ENCODE assay signal across 1 cellular context in the genomic region with DNA sequence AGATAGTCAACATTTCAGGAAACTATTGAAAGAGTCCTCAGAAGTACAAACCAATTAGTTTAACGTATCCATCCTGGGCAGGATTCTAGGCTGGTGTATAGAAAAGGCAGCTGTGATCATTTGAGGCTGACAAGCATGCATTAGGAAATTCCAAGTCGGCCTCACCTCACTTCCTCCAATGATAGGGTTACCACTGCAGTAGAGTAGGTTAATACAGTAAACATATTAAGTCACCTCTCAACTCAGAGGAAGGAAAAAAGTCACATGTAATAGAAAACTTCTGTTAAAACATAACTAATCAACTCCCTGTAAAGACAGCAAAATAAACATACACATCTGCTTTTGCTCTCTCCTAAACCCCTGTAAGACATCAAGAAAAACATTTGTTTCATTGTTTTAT.
TF ChIP-seq lines count a peak whose summit lies in the region.

No MANE protein-coding gene starts in this region.

TF ChIP-seq in K562, 482 proteins besides CTCF, POLR2A, EP300 and RAD21:
- TF ChIP-seq SUPT5H (IDR thresholded peaks at IDR 0.05), result no peak
- no peak for TF ChIP-seq CBFA2T2 (conservative IDR thresholded peaks at IDR 0.05)
- TF ChIP-seq, protein P1, sequence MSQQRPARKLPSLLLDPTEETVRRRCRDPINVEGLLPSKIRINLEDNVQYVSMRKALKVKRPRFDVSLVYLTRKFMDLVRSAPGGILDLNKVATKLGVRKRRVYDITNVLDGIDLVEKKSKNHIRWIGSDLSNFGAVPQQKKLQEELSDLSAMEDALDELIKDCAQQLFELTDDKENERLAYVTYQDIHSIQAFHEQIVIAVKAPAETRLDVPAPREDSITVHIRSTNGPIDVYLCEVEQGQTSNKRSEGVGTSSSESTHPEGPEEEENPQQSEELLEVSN (IDR thresholded peaks at IDR 0.05; ENCODE audit: borderline replicate concordance in 1 of 2, extremely low read depth in 1 of 2, insufficient read depth in 1 of 2, insufficient read length in 1 of 2, low read depth in 1 of 2, low read length in 1 of 2, poor library complexity in 1 of 2, severe bottlenecking in 1 of 2), result no peak
- no peak for TF ChIP-seq MAFG (tag; conservative IDR thresholded peaks at IDR 0.05)
- TF ChIP-seq CREBBP (IDR thresholded peaks at IDR 0.05; ENCODE audit: low read depth, low read length), result no peak
- no peak for TF ChIP-seq ZNF766 (CRISPR knock-in tag; conservative IDR thresholded peaks at IDR 0.05)
- TF ChIP-seq ZNF589 (CRISPR knock-in tag; IDR thresholded peaks at IDR 0.05; ENCODE audit: low read depth), result no peak
- TF ChIP-seq, protein P2, sequence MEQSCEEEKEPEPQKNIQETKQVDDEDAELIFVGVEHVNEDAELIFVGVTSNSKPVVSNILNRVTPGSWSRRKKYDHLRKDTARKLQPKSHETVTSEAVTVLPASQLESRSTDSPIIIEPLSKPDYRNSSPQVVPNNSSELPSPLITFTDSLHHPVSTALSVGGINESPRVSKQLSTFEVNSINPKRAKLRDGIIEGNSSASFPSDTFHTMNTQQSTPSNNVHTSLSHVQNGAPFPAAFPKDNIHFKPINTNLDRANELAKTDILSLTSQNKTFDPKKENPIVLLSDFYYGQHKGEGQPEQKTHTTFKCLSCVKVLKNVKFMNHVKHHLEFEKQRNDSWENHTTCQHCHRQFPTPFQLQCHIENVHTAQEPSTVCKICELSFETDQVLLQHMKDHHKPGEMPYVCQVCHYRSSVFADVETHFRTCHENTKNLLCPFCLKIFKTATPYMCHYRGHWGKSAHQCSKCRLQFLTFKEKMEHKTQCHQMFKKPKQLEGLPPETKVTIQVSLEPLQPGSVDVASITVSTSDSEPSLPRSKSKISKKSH (CRISPR knock-in tag; IDR thresholded peaks at IDR 0.05), result no peak
- TF ChIP-seq, protein P3, sequence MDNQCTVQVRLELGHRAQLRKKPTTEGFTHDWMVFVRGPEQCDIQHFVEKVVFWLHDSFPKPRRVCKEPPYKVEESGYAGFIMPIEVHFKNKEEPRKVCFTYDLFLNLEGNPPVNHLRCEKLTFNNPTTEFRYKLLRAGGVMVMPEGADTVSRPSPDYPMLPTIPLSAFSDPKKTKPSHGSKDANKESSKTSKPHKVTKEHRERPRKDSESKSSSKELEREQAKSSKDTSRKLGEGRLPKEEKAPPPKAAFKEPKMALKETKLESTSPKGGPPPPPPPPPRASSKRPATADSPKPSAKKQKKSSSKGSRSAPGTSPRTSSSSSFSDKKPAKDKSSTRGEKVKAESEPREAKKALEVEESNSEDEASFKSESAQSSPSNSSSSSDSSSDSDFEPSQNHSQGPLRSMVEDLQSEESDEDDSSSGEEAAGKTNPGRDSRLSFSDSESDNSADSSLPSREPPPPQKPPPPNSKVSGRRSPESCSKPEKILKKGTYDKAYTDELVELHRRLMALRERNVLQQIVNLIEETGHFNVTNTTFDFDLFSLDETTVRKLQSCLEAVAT (IDR thresholded peaks at IDR 0.05), result no peak
- TF ChIP-seq GTF2F1 (IDR thresholded peaks at IDR 0.05; ENCODE audit: low read depth, low read length), result no peak
- no peak for TF ChIP-seq RBM22 (IDR thresholded peaks at IDR 0.05; ENCODE audit: low read depth, low read length, poor library complexity, severe bottlenecking)
- TF ChIP-seq TEAD4 (IDR thresholded peaks at IDR 0.05; ENCODE audit: low read length), result no peak
- no peak for TF ChIP-seq TEAD4 (CRISPR knock-in tag; IDR thresholded peaks at IDR 0.05; ENCODE audit: borderline replicate concordance)
- TF ChIP-seq GABPB1 (CRISPR knock-in tag; IDR thresholded peaks at IDR 0.05), result no peak
- TF ChIP-seq, protein P4, sequence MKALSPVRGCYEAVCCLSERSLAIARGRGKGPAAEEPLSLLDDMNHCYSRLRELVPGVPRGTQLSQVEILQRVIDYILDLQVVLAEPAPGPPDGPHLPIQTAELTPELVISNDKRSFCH (CRISPR knock-in tag; IDR thresholded peaks at IDR 0.05), result no peak
- TF ChIP-seq, protein P4 (tag; IDR thresholded peaks at IDR 0.05), result no peak
- TF ChIP-seq CBX1 (IDR thresholded peaks at IDR 0.05; ENCODE audit: low read depth), result no peak
- no peak for TF ChIP-seq ILK (tag; IDR thresholded peaks at IDR 0.05; ENCODE audit: borderline replicate concordance, low read depth)
- TF ChIP-seq, protein P5, sequence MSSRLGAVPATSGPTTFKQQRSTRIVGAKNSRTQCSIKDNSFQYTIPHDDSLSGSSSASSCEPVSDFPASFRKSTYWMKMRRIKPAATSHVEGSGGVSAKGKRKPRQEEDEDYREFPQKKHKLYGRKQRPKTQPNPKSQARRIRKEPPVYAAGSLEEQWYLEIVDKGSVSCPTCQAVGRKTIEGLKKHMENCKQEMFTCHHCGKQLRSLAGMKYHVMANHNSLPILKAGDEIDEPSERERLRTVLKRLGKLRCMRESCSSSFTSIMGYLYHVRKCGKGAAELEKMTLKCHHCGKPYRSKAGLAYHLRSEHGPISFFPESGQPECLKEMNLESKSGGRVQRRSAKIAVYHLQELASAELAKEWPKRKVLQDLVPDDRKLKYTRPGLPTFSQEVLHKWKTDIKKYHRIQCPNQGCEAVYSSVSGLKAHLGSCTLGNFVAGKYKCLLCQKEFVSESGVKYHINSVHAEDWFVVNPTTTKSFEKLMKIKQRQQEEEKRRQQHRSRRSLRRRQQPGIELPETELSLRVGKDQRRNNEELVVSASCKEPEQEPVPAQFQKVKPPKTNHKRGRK (tag; IDR thresholded peaks at IDR 0.05), result no peak
- TF ChIP-seq, protein P6, sequence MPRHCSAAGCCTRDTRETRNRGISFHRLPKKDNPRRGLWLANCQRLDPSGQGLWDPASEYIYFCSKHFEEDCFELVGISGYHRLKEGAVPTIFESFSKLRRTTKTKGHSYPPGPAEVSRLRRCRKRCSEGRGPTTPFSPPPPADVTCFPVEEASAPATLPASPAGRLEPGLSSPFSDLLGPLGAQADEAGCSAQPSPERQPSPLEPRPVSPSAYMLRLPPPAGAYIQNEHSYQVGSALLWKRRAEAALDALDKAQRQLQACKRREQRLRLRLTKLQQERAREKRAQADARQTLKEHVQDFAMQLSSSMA (CRISPR knock-in tag; IDR thresholded peaks at IDR 0.05), result no peak
- TF ChIP-seq NFRKB (IDR thresholded peaks at IDR 0.05; ENCODE audit: low read depth), result no peak
